Comparison of ENCODE assay signal across 10 cellular contexts in the genomic region with DNA sequence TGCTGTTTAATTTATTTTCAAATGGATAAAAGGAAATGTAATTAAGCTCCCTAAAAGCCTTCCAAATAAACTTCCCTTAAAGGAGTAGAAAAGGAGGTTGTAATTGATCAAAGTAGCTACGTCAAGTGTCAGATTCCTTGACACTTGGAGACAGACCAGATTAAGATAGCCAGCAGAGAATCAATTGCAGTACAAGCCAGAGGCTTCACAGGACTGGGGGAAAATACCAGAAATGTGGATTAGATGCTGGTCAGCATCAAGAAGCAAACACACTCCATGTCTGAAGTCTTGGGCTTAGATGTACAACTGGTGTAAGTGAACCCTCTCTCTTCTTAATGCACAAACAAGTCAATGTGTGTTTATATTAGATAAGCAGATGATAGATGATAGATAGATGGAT.
"Had no signal": no experiment of that assay in that cellular context is flagged by ENCODE, and none has a peak within 500 bp of the region (broad histone marks: within the 10 kb centered on the region; RNA-seq: fewer than 3 reads in every experiment).

No MANE protein-coding gene starts in this region.

- H3K36me3 ChIP-seq: HAP-1 had no signal

- FAIRE-seq: K562 had no signal

- H3K4me1 ChIP-seq: HAP-1 had no signal

- H3K4me3 ChIP-seq: GM23248, HAP-1, K562 had no signal

- H2AFZ ChIP-seq: GM23248 had no signal

- ATAC-seq: HCT116, K562 had no signal

- DNase-seq: GM23248, GOT3, H7, HFFc6, IMR-90, KG1 had no signal

- H3K27ac ChIP-seq: GM23248, HL-60 had no signal

- H3K9ac ChIP-seq: GM23248 had no signal

- H3K9me3 ChIP-seq: HAP-1 had no signal
